9 cellular contexts compared by ENCODE assay signal in genomic region chr20:50379049-50379990, GRCh38.
DNase-seq lines count a peak whose midpoint lies in the region; ATAC-seq, FAIRE-seq and TF ChIP-seq lines count a peak whose summit lies in the region.
"Had no signal": no experiment of that assay in that cellular context is flagged by ENCODE, and none has a peak within 500 bp of the region (broad histone marks: within the 10 kb centered on the region; RNA-seq: fewer than 3 reads in every experiment).

No MANE protein-coding gene starts in this region.

- H3K4me3 ChIP-seq in A549 (no peak overlapping the region), cardiac fibroblast (replicated peaks in 1 of 2; ENCODE audit: low read depth in 2 of 2, low read length in 2 of 2) (no peak overlapping the region), mucosa of descending colon (no peak overlapping the region)

- 87% methylated on average over 38 of the region's 38 CpGs for WGBS in A549 (ENCODE audit: missing lambda C conversion rate)

- ATAC-seq in A549 (no peak), mucosa of descending colon (peak; percentile 80), HG02798 (IDR thresholded peaks at IDR 0.05; ENCODE audit: poor library complexity, unreplicated experiment) (no peak)

- peak overlapping the region; percentile 36; the same call in 2 of the 3 replicates for H3K4me2 ChIP-seq in A549

- TF ChIP-seq RAD21 in A549 (conservative IDR thresholded peaks at IDR 0.05 in 1 of 2, IDR thresholded peaks at IDR 0.05 in 1 of 2): no peak

- H3K9me3 ChIP-seq in A549: no peaks in the 10 kb centered on the region
- H3K9me3 ChIP-seq in mucosa of descending colon: no peaks in the 10 kb centered on the region

- TF ChIP-seq CTCF in A549 (IDR thresholded peaks at IDR 0.05): no peak
- no peak for TF ChIP-seq CTCF in cardiac fibroblast (IDR thresholded peaks at IDR 0.05; ENCODE audit: low read depth, low read length)
- TF ChIP-seq CTCF in mucosa of descending colon (IDR thresholded peaks at IDR 0.05): no peak

- TF ChIP-seq EP300 in A549 (IDR thresholded peaks at IDR 0.05): no peak

- no peak for FAIRE-seq in A549 (lab: Jason Lieb, UNC)
- FAIRE-seq: RCC 7860 had no signal

- intact Hi-C loops in mucosa of descending colon (cut with DNase I, micrococcal nuclease): no loop called here

- DNase-seq in A549 (ENCODE audit: low read depth in 1 of 2, low spot score in 1 of 2): no peak
- peak; percentile 54 for DNase-seq in LoVo (ENCODE audit: low spot score)
- DNase-seq in cardiac fibroblast (ENCODE audit: low read depth in 2 of 2): peak; percentile 91 to 98
- DNase-seq in mucosa of descending colon: peak; percentile 87 to 93 (median 89)
- no peak for DNase-seq in COR-L47 (lab: John Stamatoyannopoulos, UW)
- DNase-seq in NCI-H524 (lab: John Stamatoyannopoulos, UW): no peak
- no peak for DNase-seq in NCI-H1694 treated with DMSO at 0.1 percent for 48 hours (lab: John Stamatoyannopoulos, UW)

- H3K27ac ChIP-seq in A549: peak overlapping the region; percentile 78 to 87

- TF ChIP-seq POLR2A in A549 (IDR thresholded peaks at IDR 0.05; ENCODE audit: low read length): no peak

- H3K4me1 ChIP-seq in A549 (peaks cover 78% of the 10 kb centered on the region), mucosa of descending colon (ENCODE audit: low read depth) (peaks cover 43% of the 10 kb centered on the region)

- CTCF ChIA-PET in A549 (lab: Yijun Ruan, JAX): interaction anchor here (0.7 to 2.3 kb wide), 20 partner anchors 11 to 411 kb away, joined by 3 to 10 read pairs (median 4); no protein-coding TSS in a partner anchor

- H3K36me3 ChIP-seq in mucosa of descending colon (ENCODE audit: low read depth): no peaks in the 10 kb centered on the region

- POLR2A ChIA-PET in A549 (lab: Yijun Ruan, JAX): interaction anchor here (1.2 kb wide), 1 partner anchor 188 kb away, joined by 4 read pairs; no protein-coding TSS in a partner anchor

TF ChIP-seq in A549, 52 proteins besides CTCF, POLR2A, EP300 and RAD21:
- TF ChIP-seq E2F6 (IDR thresholded peaks at IDR 0.05; ENCODE audit: borderline replicate concordance, low read depth) (no peak), EHMT2 (IDR thresholded peaks at IDR 0.05; ENCODE audit: low read depth) (no peak), USF2 (IDR thresholded peaks at IDR 0.05) (no peak), RARB (CRISPR knock-in tag; IDR thresholded peaks at IDR 0.05) (no peak)

Comparison
In these comparisons a context has a peak if more than half of its experiments do, and no peak if none do; other contexts are left out.
1. DNase-seq: peak in LoVo (single experiment), cardiac fibroblast (2 of 2) and mucosa of descending colon (3 of 3); none in A549 (0 of 2), COR-L47 (single experiment), NCI-H524 (0 of 2) and NCI-H1694 treated with DMSO at 0.1 percent for 48 hours (single experiment).